29 cellular contexts compared by ENCODE assay signal in the genomic region with DNA sequence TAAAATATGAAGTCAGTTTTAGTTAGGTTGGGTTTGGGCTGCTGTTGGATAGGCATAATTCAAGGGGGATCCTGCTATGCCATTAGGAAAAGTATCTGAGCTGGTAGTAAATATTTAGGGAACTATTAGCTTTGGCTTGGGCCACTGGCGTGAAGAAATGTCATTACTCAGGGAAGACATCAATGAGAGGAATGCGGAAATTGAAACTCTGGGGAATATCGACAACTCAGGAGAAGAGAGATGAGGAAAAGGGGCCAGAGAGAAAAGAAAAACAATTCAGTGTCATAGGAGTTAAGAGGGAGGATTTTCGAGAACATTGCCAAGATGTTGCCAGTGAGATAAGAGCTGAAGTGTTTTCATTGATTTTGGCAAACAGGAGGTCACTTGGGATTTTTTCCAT.
"Had no signal": no experiment of that assay in that cellular context is flagged by ENCODE, and none has a peak within 500 bp of the region (broad histone marks: within the 10 kb centered on the region; RNA-seq: fewer than 3 reads in every experiment).

No MANE protein-coding gene starts in this region.

- H3K27me3 Mint-ChIP-seq: stimulated activated naive B cell treated with anti-CD40 and anti-IgM and Interleukin-4, amounts not matched to agents 10 μg/mL and 1 μg/mL and 100 μg/mL, for 72 hours; type B pancreatic cell had no signal

- H3K9me3 ChIP-seq: stomach, suprapubic skin, testis, thoracic aorta, thyroid gland, tibial artery, tibial nerve, transverse colon, upper lobe of left lung, upper lobe of right lung, uterus, vagina had no signal

- FAIRE-seq: urothelium cell line had no signal

- H3K27ac Mint-ChIP-seq: stimulated activated effector memory CD8-positive, alpha-beta T cell treated with anti-CD3 and anti-CD28 coated beads, Interleukin-12 subunit alpha, Interleukin-12 subunit beta, amount 100 ng/mL, for 72 hours; stimulated activated memory B cell treated with anti-CD40 and anti-IgM and Interleukin-4, amounts not matched to agents 10 μg/mL and 1 μg/mL and 100 μg/mL, for 72 hours; stimulated activated naive B cell treated with anti-CD40 and anti-IgM and Interleukin-4, amounts not matched to agents 10 μg/mL and 1 μg/mL and 100 μg/mL, for 72 hours; stimulated activated naive CD8-positive, alpha-beta T cell treated with anti-CD3 and anti-CD28 coated beads, Interleukin-15, amount 100 ng/mL, for 72 hours; stimulated activated naive CD8-positive, alpha-beta T cell treated with anti-CD3 and anti-CD28 coated beads, Interleukin-15, Interleukin-2, amounts not matched to agents 100 ng/mL and 50 ng/mL, for 24 hours; type B pancreatic cell had no signal

- H3K27me3 ChIP-seq: stomach, suprapubic skin, testis, thyroid gland, tibial artery, tibial nerve, transverse colon, upper lobe of left lung, upper lobe of right lung, uterus, vagina had no signal

- DNase-seq: stimulated activated CD4-positive, alpha-beta T cell treated with anti-CD3 and anti-CD28 coated beads, Interleukin-2, amount 100 ng/mL, for 48 hours; stimulated activated CD4-positive, alpha-beta T cell treated with anti-CD3 and anti-CD28 coated beads, Interleukin-4, amount 100 ng/mL, for 1 hour; stimulated activated CD4-positive, alpha-beta T cell treated with anti-CD3 and anti-CD28 coated beads, Interleukin-4, amount 100 ng/mL, for 24 hours; stimulated activated CD4-positive, alpha-beta T cell treated with anti-CD3 and anti-CD28 coated beads, Interleukin-4, amount 100 ng/mL, for 4 hours; stimulated activated CD8-positive, alpha-beta memory T cell treated with anti-CD3 and anti-CD28 coated beads, Interleukin-4, amount 100 ng/mL, for 48 hours; stimulated activated naive B cell treated with anti-CD40 and anti-IgM and Interleukin-4, amounts not matched to agents 10 μg/mL and 1 μg/mL and 100 μg/mL, for 72 hours; stimulated activated naive CD4-positive, alpha-beta T cell; stimulated activated naive CD4-positive, alpha-beta T cell treated with Interleukin-2 at 50 U/mL for 16 hours; stimulated activated naive CD8-positive, alpha-beta T cell treated with anti-CD3 and anti-CD28 coated beads, Interleukin-15, amount 100 ng/mL, for 72 hours; stimulated activated naive CD8-positive, alpha-beta T cell treated with anti-CD3 and anti-CD28 coated beads, Interleukin-15, Interleukin-2, amounts not matched to agents 100 U/mL and 50 U/mL, for 24 hours; stomach; substantia nigra; testis; thyroid gland; tibial artery; transverse colon; trophoblast cell; upper lobe of left lung; upper lobe of right lung; uterus had no signal

- H3K4me3 Mint-ChIP-seq: stimulated activated effector memory CD8-positive, alpha-beta T cell treated with anti-CD3 and anti-CD28 coated beads, Interleukin-12 subunit alpha, Interleukin-12 subunit beta, amount 100 ng/mL, for 72 hours; stimulated activated memory B cell treated with anti-CD40 and anti-IgM and Interleukin-4, amounts not matched to agents 10 μg/mL and 1 μg/mL and 100 μg/mL, for 72 hours; stimulated activated naive B cell treated with anti-CD40 and anti-IgM and Interleukin-4, amounts not matched to agents 10 μg/mL and 1 μg/mL and 100 μg/mL, for 72 hours; stimulated activated naive CD8-positive, alpha-beta T cell treated with anti-CD3 and anti-CD28 coated beads, Interleukin-15, amount 100 ng/mL, for 72 hours; stimulated activated naive CD8-positive, alpha-beta T cell treated with anti-CD3 and anti-CD28 coated beads, Interleukin-15, Interleukin-2, amounts not matched to agents 100 ng/mL and 50 ng/mL, for 24 hours; type B pancreatic cell had no signal

- H3K36me3 ChIP-seq: stomach, suprapubic skin, thoracic aorta, thyroid gland, tibial artery, tibial nerve, transverse colon, upper lobe of left lung, upper lobe of right lung, uterus, vagina had no signal

- ATAC-seq: stimulated activated effector memory CD8-positive, alpha-beta T cell treated with anti-CD3 and anti-CD28 coated beads, Interleukin-12 subunit alpha, Interleukin-12 subunit beta, amount 100 ng/mL, for 72 hours; stimulated activated memory B cell treated with anti-CD40 and anti-IgM and Interleukin-4, amounts not matched to agents 10 μg/mL and 1 μg/mL and 100 μg/mL, for 72 hours; stimulated activated naive B cell treated with anti-CD40 and anti-IgM and Interleukin-4, amounts not matched to agents 10 μg/mL and 1 μg/mL and 100 μg/mL, for 72 hours; stimulated activated naive CD8-positive, alpha-beta T cell treated with anti-CD3 and anti-CD28 coated beads, Interleukin-15, amount 100 ng/mL, for 72 hours; stimulated activated naive CD8-positive, alpha-beta T cell treated with anti-CD3 and anti-CD28 coated beads, Interleukin-15, Interleukin-2, amounts not matched to agents 100 U/mL and 50 U/mL, for 24 hours; upper lobe of right lung had no signal

- H3K4me1 Mint-ChIP-seq: stimulated activated effector memory CD8-positive, alpha-beta T cell treated with anti-CD3 and anti-CD28 coated beads, Interleukin-12 subunit alpha, Interleukin-12 subunit beta, amount 100 ng/mL, for 72 hours; stimulated activated memory B cell treated with anti-CD40 and anti-IgM and Interleukin-4, amounts not matched to agents 10 μg/mL and 1 μg/mL and 100 μg/mL, for 72 hours; stimulated activated naive B cell treated with anti-CD40 and anti-IgM and Interleukin-4, amounts not matched to agents 10 μg/mL and 1 μg/mL and 100 μg/mL, for 72 hours; stimulated activated naive CD8-positive, alpha-beta T cell treated with anti-CD3 and anti-CD28 coated beads, Interleukin-15, amount 100 ng/mL, for 72 hours had no signal

- H3K27ac ChIP-seq: stomach, suprapubic skin, testis, thoracic aorta, thyroid gland, tibial artery, tibial nerve, transverse colon, upper lobe of left lung, upper lobe of right lung, uterus, vagina had no signal

- H3K9me3 Mint-ChIP-seq: stimulated activated effector memory CD8-positive, alpha-beta T cell treated with anti-CD3 and anti-CD28 coated beads, Interleukin-12 subunit alpha, Interleukin-12 subunit beta, amount 100 ng/mL, for 72 hours; stimulated activated naive CD8-positive, alpha-beta T cell treated with anti-CD3 and anti-CD28 coated beads, Interleukin-15, amount 100 ng/mL, for 72 hours; stimulated activated naive CD8-positive, alpha-beta T cell treated with anti-CD3 and anti-CD28 coated beads, Interleukin-15, Interleukin-2, amounts not matched to agents 100 ng/mL and 50 ng/mL, for 24 hours; type B pancreatic cell had no signal

- H3K36me3 Mint-ChIP-seq: stimulated activated effector memory CD8-positive, alpha-beta T cell treated with anti-CD3 and anti-CD28 coated beads, Interleukin-12 subunit alpha, Interleukin-12 subunit beta, amount 100 ng/mL, for 72 hours; stimulated activated memory B cell treated with anti-CD40 and anti-IgM and Interleukin-4, amounts not matched to agents 10 μg/mL and 1 μg/mL and 100 μg/mL, for 72 hours; stimulated activated naive B cell treated with anti-CD40 and anti-IgM and Interleukin-4, amounts not matched to agents 10 μg/mL and 1 μg/mL and 100 μg/mL, for 72 hours; type B pancreatic cell had no signal

- H3K4me3 ChIP-seq: stomach, suprapubic skin, testis, thoracic aorta, thyroid gland, tibial artery, tibial nerve, transverse colon, upper lobe of left lung, upper lobe of right lung, uterus, vagina had no signal

- H3K4me1 ChIP-seq: stomach, suprapubic skin, testis, thyroid gland, tibial nerve, transverse colon, upper lobe of left lung, upper lobe of right lung, uterus, vagina had no signal
